ENCODE assay signal across 8 cellular contexts in the genomic region with DNA sequence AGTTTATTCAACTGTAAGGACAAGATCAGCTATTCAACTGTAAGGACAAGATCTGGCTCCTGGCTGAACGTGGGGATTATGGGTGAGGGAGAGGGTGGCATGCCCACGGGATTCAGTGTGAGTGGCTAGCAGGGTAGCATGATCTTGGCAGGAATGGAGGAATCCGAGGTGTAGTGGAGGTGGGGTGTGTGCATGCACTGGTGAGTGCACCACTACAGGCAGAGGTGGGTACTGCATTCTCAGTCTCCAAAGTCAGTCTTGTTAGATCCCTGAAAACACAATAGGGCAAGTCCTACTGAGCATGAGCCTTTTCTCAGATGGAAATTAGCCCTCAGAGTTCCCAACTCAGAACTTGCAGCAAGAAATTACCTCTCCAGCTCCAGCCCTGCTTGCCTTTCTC.
A peak's percentile ranks its signal among the peaks of the same experiment; 100 is the strongest.
DNase-seq lines count a peak whose midpoint lies in the region; ATAC-seq, FAIRE-seq and TF ChIP-seq lines count a peak whose summit lies in the region.

No MANE protein-coding gene starts in this region.

- no peak for TF ChIP-seq POLR2A in erythroblast (IDR thresholded peaks at IDR 0.05; ENCODE audit: low read length)

- no peak overlapping the region for H3K27ac ChIP-seq in RWPE2 (ENCODE audit: poor library complexity, severe bottlenecking)

- no peaks in the 10 kb centered on the region for H3K36me3 ChIP-seq in RWPE2 (ENCODE audit: low read depth)

- peak; percentile 94 for ATAC-seq in HG02885 (IDR thresholded peaks at IDR 0.05; ENCODE audit: poor library complexity, unreplicated experiment)
- 0 out of 3 replicates have a peak, but pooled peaks have one; percentile 56 for ATAC-seq in RWPE2 (ENCODE audit: low read depth)

- FAIRE-seq in RCC 7860 (lab: Jason Lieb, UNC), result no peak

- TF ChIP-seq CTCF in RWPE2 (IDR thresholded peaks at IDR 0.05; ENCODE audit: poor library complexity, severe bottlenecking), result peak; percentile 27

- peak; percentile 65 for DNase-seq in activated effector memory CD4-positive, alpha-beta T cell treated with anti-CD3 and anti-CD28 coated beads, Interleukin-2, amount 50 U/mL, for 16 hours
- DNase-seq in activated effector memory CD4-positive, alpha-beta T cell treated with Interleukin-2 at 50 U/mL for 16 hours, result no peak
- no peak for DNase-seq in RWPE2 (ENCODE audit: low spot score)
- peak; percentile 23 to 36 for DNase-seq in erythroblast (lab: John Stamatoyannopoulos, UW)
- peak; percentile 16 for DNase-seq in stimulated activated CD4-positive, alpha-beta T cell treated with anti-CD3 and anti-CD28 coated beads, Interleukin-1b, Interleukin-23, amount 100 ng/mL, for 48 hours
- DNase-seq in RCC 7860 (ENCODE audit: low spot score), result no peak
- no peak for DNase-seq in NCI-H2029 treated with DMSO at 0.1 percent for 48 hours (lab: John Stamatoyannopoulos, UW)

- H3K4me1 ChIP-seq in RWPE2 (ENCODE audit: insufficient read depth, poor library complexity, severe bottlenecking), result no peaks in the 10 kb centered on the region

- H3K9me3 ChIP-seq in RWPE2 (ENCODE audit: severe bottlenecking), result no peaks in the 10 kb centered on the region

- no peaks in the 10 kb centered on the region for H3K27me3 ChIP-seq in RWPE2 (ENCODE audit: insufficient read depth, poor library complexity, severe bottlenecking)

- H3K4me3 ChIP-seq in RWPE2 (ENCODE audit: severe bottlenecking), result no peak overlapping the region

Comparison
In these comparisons a context has a peak if more than half of its experiments do, and no peak if none do; other contexts are left out.
1. DNase-seq: peak in activated effector memory CD4-positive, alpha-beta T cell treated with anti-CD3 and anti-CD28 coated beads, Interleukin-2, amount 50 U/mL, for 16 hours (single experiment), erythroblast (2 of 2) and stimulated activated CD4-positive, alpha-beta T cell treated with anti-CD3 and anti-CD28 coated beads, Interleukin-1b, Interleukin-23, amount 100 ng/mL, for 48 hours (single experiment); none in activated effector memory CD4-positive, alpha-beta T cell treated with Interleukin-2 at 50 U/mL for 16 hours (single experiment), RWPE2 (single experiment), RCC 7860 (single experiment) and NCI-H2029 treated with DMSO at 0.1 percent for 48 hours (single experiment).